Comparison of ENCODE assay signal across 34 cellular contexts in genomic region chr1:20090641-20091040, GRCh38. TPM values are rescaled to one million over a fixed set of nuclear protein-coding genes. Genes with fewer than 3 reads are reported as not detected.
"Had no signal": no experiment of that assay in that cellular context is flagged by ENCODE, and none has a peak within 500 bp of the region (broad histone marks: within the 10 kb centered on the region; RNA-seq: fewer than 3 reads in every experiment).

No MANE protein-coding gene starts in this region.

- H3K4me3 Mint-ChIP-seq: naive thymus-derived CD4-positive, alpha-beta T cell; nephron; stimulated activated memory B cell treated with anti-CD40 and anti-IgM and Interleukin-4, amounts not matched to agents 10 μg/mL and 1 μg/mL and 100 μg/mL, for 72 hours; stimulated activated naive CD8-positive, alpha-beta T cell treated with anti-CD3 and anti-CD28 coated beads, Interleukin-15, amount 100 ng/mL, for 72 hours had no signal

- H3K36me3 ChIP-seq: neutrophil, pancreas, prostate gland, right lobe of liver, spleen, thoracic aorta, thyroid gland, tibial nerve, upper lobe of left lung, vagina had no signal

- H3K4me3 ChIP-seq: pancreas, prostate gland, right atrium auricular region, right lobe of liver, skin epidermis, smooth muscle cell, spleen, thoracic aorta, thyroid gland, tibial nerve, upper lobe of left lung, vagina had no signal

- DNase-seq: naive thymus-derived CD4-positive, alpha-beta T cell; nucleus accumbens; pancreas; retina; right lobe of liver; spleen; stimulated activated CD4-positive, alpha-beta T cell treated with anti-CD3 and anti-CD28 coated beads, Interleukin-12 subunit alpha, Interleukin-12 subunit beta, amount 100 ng/mL, for 4 hours; stimulated activated CD4-positive, alpha-beta T cell treated with anti-CD3 and anti-CD28 coated beads, Interleukin-1b, Interleukin-23, amount 100 ng/mL, for 48 hours; stimulated activated CD4-positive, alpha-beta T cell treated with anti-CD3 and anti-CD28 coated beads, Interleukin-4, amount 100 ng/mL, for 1 hour; stimulated activated CD4-positive, alpha-beta T cell treated with anti-CD3 and anti-CD28 coated beads, Interleukin-4, amount 100 ng/mL, for 4 hours; stimulated activated CD8-positive, alpha-beta memory T cell treated with anti-CD3 and anti-CD28 coated beads, Interleukin-4, amount 100 ng/mL, for 48 hours; stimulated activated naive CD4-positive, alpha-beta T cell; stimulated activated naive CD8-positive, alpha-beta T cell treated with anti-CD3 and anti-CD28 coated beads, Interleukin-15, amount 100 ng/mL, for 72 hours; stimulated activated naive CD8-positive, alpha-beta T cell treated with anti-CD3 and anti-CD28 coated beads, Interleukin-15, Interleukin-2, amounts not matched to agents 100 U/mL and 50 U/mL, for 24 hours; substantia nigra; thyroid gland; trophoblast cell; upper lobe of left lung had no signal

- H3K36me3 Mint-ChIP-seq: naive thymus-derived CD4-positive, alpha-beta T cell; stimulated activated memory B cell treated with anti-CD40 and anti-IgM and Interleukin-4, amounts not matched to agents 10 μg/mL and 1 μg/mL and 100 μg/mL, for 72 hours had no signal

- H3K9me3 ChIP-seq: neutrophil, pancreas, prostate gland, right atrium auricular region, right lobe of liver, spleen, thoracic aorta, thyroid gland, tibial nerve, upper lobe of left lung, vagina had no signal

- H3K4me1 ChIP-seq: pancreas, prostate gland, right lobe of liver, spleen had no signal

- H3K27ac Mint-ChIP-seq: naive thymus-derived CD4-positive, alpha-beta T cell; nephron; stimulated activated memory B cell treated with anti-CD40 and anti-IgM and Interleukin-4, amounts not matched to agents 10 μg/mL and 1 μg/mL and 100 μg/mL, for 72 hours; stimulated activated naive CD8-positive, alpha-beta T cell treated with anti-CD3 and anti-CD28 coated beads, Interleukin-15, amount 100 ng/mL, for 72 hours had no signal

- H3K4me1 Mint-ChIP-seq: naive thymus-derived CD4-positive, alpha-beta T cell; stimulated activated naive CD8-positive, alpha-beta T cell treated with anti-CD3 and anti-CD28 coated beads, Interleukin-15, amount 100 ng/mL, for 72 hours had no signal

- H3K9me3 Mint-ChIP-seq: stimulated activated memory B cell treated with anti-CD40 and anti-IgM and Interleukin-4, amounts not matched to agents 10 μg/mL and 1 μg/mL and 100 μg/mL, for 72 hours; stimulated activated naive CD8-positive, alpha-beta T cell treated with anti-CD3 and anti-CD28 coated beads, Interleukin-15, amount 100 ng/mL, for 72 hours had no signal

- H3K27ac ChIP-seq: neutrophil, pancreas, prostate gland, right lobe of liver, spleen, thoracic aorta, thyroid gland, upper lobe of left lung, vagina had no signal

- H3K27me3 ChIP-seq: pancreas, right atrium auricular region, right lobe of liver, spleen, thyroid gland, tibial nerve, upper lobe of left lung, vagina had no signal

- ATAC-seq: naive thymus-derived CD4-positive, alpha-beta T cell; pancreas; right lobe of liver; stimulated activated memory B cell treated with anti-CD40 and anti-IgM and Interleukin-4, amounts not matched to agents 10 μg/mL and 1 μg/mL and 100 μg/mL, for 72 hours; stimulated activated naive CD8-positive, alpha-beta T cell treated with anti-CD3 and anti-CD28 coated beads, Interleukin-15, amount 100 ng/mL, for 72 hours; stimulated activated naive CD8-positive, alpha-beta T cell treated with anti-CD3 and anti-CD28 coated beads, Interleukin-15, Interleukin-2, amounts not matched to agents 100 U/mL and 50 U/mL, for 24 hours had no signal

RNA-seq across cellular contexts. Expression of gene PLA2G5, which starts 20.6 kb away (rescaled TPM):
- total RNA-seq: naive thymus-derived CD4-positive, alpha-beta T cell; osteocyte had no signal

RNA-seq across cellular contexts. Expression of gene PLA2G2D, which starts 28.7 kb away (rescaled TPM):
- total RNA-seq: naive thymus-derived CD4-positive, alpha-beta T cell; omental fat pad; osteocyte; posterior vena cava; prostate gland; pulmonary artery endothelial cell; right atrium auricular region; smooth muscle cell; temporal lobe; thoracic aorta; thyroid gland; tibial nerve; ureter; vagina had no signal

RNA-seq across cellular contexts. Expression of gene PLA2G2F, which starts 48.5 kb away (rescaled TPM):
- total RNA-seq: naive thymus-derived CD4-positive, alpha-beta T cell; omental fat pad; osteocyte; pancreas; posterior vena cava; pulmonary artery endothelial cell; right atrium auricular region; right lobe of liver; spleen; temporal lobe; thoracic aorta; thyroid gland; tibial nerve; upper lobe of left lung; vagina had no signal
